8 cellular contexts compared by ENCODE assay signal in genomic region chr1:244451539-244451950, GRCh38. TPM values are rescaled to one million over a fixed set of nuclear protein-coding genes. Genes with fewer than 3 reads are reported as not detected.
DNase-seq lines count a peak whose midpoint lies in the region; ATAC-seq and TF ChIP-seq lines count a peak whose summit lies in the region.

TSS of gene ADSS2 (minus strand) at chr1:244451909. CDS start at chr1:244451817, 92 bp downstream.

- peak within 1 kb of the TSS; percentile 90 for H3K4me3 Mint-ChIP-seq in activated CD8-positive, alpha-beta T cell treated with anti-CD3 and anti-CD28 coated beads, Interleukin-2, amount 10 ng/mL, durations not matched to agents 7 days and 5 days

- CTCF ChIA-PET in activated CD8-positive, alpha-beta T cell treated with anti-CD3 and anti-CD28 coated beads, Interleukin-2, amount 10 ng/mL, durations not matched to agents 7 days and 5 days (lab: Charles Lee) = no interaction called here

- H4K20me1 ChIP-seq in smooth muscle cell (ENCODE audit: low read depth) = no peaks in the 10 kb centered on the region

- DNase-seq in heart right ventricle (no peak), left ventricle myocardium superior (no peak), smooth muscle cell (lab: John Stamatoyannopoulos, UW; ENCODE audit: unreplicated experiment) (no peak), Ammon's horn (ENCODE audit: low spot score) (no peak), globus pallidus (ENCODE audit: low spot score) (no peak), COLO668 (lab: John Stamatoyannopoulos, UW; ENCODE audit: unreplicated experiment) (no peak)
- DNase-seq in activated CD8-positive, alpha-beta T cell treated with anti-CD3 and anti-CD28 coated beads, Interleukin-2, amount 10 ng/mL, durations not matched to agents 7 days and 5 days = no peak

- WGBS in heart right ventricle, 2 donors = 0% methylated on average over 35 to 45 of the region's 45 CpGs
- WGBS in smooth muscle cell (ENCODE audit: low lambda C conversion rate) = under 1% methylated on average over 35 of the region's 45 CpGs

- H3K4me1 ChIP-seq in heart right ventricle (peaks cover 4 to 41% (median 16%) of the 10 kb centered on the region in 9 donors), smooth muscle cell (ENCODE audit: low read depth) (peaks cover 64% of the 10 kb centered on the region)

- H3K9ac ChIP-seq in smooth muscle cell (ENCODE audit: low read depth) = peak within 1 kb of the TSS; percentile 82

- peaks cover 37% of the 10 kb centered on the region for H3K36me3 Mint-ChIP-seq in activated CD8-positive, alpha-beta T cell treated with anti-CD3 and anti-CD28 coated beads, Interleukin-2, amount 10 ng/mL, durations not matched to agents 7 days and 5 days (ENCODE audit: low read depth)

- peak within 1 kb of the TSS; percentile 97 for H2AFZ ChIP-seq in smooth muscle cell (ENCODE audit: low read depth)

- POLR2A ChIA-PET in activated CD8-positive, alpha-beta T cell treated with anti-CD3 and anti-CD28 coated beads, Interleukin-2, amount 10 ng/mL, durations not matched to agents 7 days and 5 days (lab: Charles Lee) = interaction anchor here (0.6 to 1.6 kb wide), 10 partner anchors 9 to 180 kb away, joined by 3 to 13 read pairs (median 4); partner anchors contain the start of gene CATSPERE

- peaks cover 0 to 6% (median 0%) of the 10 kb centered on the region in 9 donors for H3K36me3 ChIP-seq in heart right ventricle
- no peaks in the 10 kb centered on the region for H3K36me3 ChIP-seq in smooth muscle cell (ENCODE audit: low read depth)

- peaks cover 42% of the 10 kb centered on the region for H3K79me2 ChIP-seq in smooth muscle cell (ENCODE audit: low read depth)

- intact Hi-C loops in heart right ventricle (cut with DNase I) = loop anchor here in 5 of 10 donors (5.0 to 10.0 kb wide), 5 partner anchors 201 to 523 kb away; partner anchors contain the start of genes DESI2 (in 4 of the 5) and HNRNPU (in 1 of the 5)
- intact Hi-C loops in left ventricle myocardium superior (cut with micrococcal nuclease) = no loop called here

- H3K4me2 ChIP-seq in smooth muscle cell = peak within 1 kb of the TSS; percentile 97

- H3K9me3 Mint-ChIP-seq in activated CD8-positive, alpha-beta T cell treated with anti-CD3 and anti-CD28 coated beads, Interleukin-2, amount 10 ng/mL, durations not matched to agents 7 days and 5 days (ENCODE audit: insufficient read depth) = no peaks in the 10 kb centered on the region

- H3K27ac ChIP-seq in heart right ventricle (peak within 1 kb of the TSS; percentile 65 to 97 (median 95)), smooth muscle cell (ENCODE audit: low read depth) (peak within 1 kb of the TSS; percentile 90)

- no peaks in the 10 kb centered on the region for H3K9me3 ChIP-seq in heart right ventricle
- H3K9me3 ChIP-seq in smooth muscle cell (replicated peaks; ENCODE audit: low read depth) = no peaks in the 10 kb centered on the region

- peak within 1 kb of the TSS; percentile 75 to 97 (median 86) for H3K4me3 ChIP-seq in heart right ventricle
- H3K4me3 ChIP-seq in iPS-11a (ENCODE audit: low read depth, low read length) = peak within 1 kb of the TSS; percentile 91
- H3K4me3 ChIP-seq in smooth muscle cell = peak within 1 kb of the TSS; percentile 88

- H3K4me1 Mint-ChIP-seq in activated CD8-positive, alpha-beta T cell treated with anti-CD3 and anti-CD28 coated beads, Interleukin-2, amount 10 ng/mL, durations not matched to agents 7 days and 5 days (ENCODE audit: low read depth) = peaks cover 40% of the 10 kb centered on the region

- H3F3A ChIP-seq in smooth muscle cell (ENCODE audit: low read depth) = no peaks in the 10 kb centered on the region

- H3K27me3 Mint-ChIP-seq in activated CD8-positive, alpha-beta T cell treated with anti-CD3 and anti-CD28 coated beads, Interleukin-2, amount 10 ng/mL, durations not matched to agents 7 days and 5 days (ENCODE audit: low read depth) = no peaks in the 10 kb centered on the region

- H3K27me3 ChIP-seq in heart right ventricle (no peaks in the 10 kb centered on the region), smooth muscle cell (ENCODE audit: low read depth) (no peaks in the 10 kb centered on the region)

- ATAC-seq in heart right ventricle = no peak
- ATAC-seq in left ventricle myocardium superior = no peak
- no peak for ATAC-seq in activated CD8-positive, alpha-beta T cell treated with anti-CD3 and anti-CD28 coated beads, Interleukin-2, amount 10 ng/mL, durations not matched to agents 7 days and 5 days

- TF ChIP-seq CTCF in heart right ventricle (IDR thresholded peaks at IDR 0.05) (no peak), smooth muscle cell (IDR thresholded peaks at IDR 0.05; ENCODE audit: borderline replicate concordance, insufficient read depth, poor library complexity, severe bottlenecking) (no peak)

- H3K27ac Mint-ChIP-seq in activated CD8-positive, alpha-beta T cell treated with anti-CD3 and anti-CD28 coated beads, Interleukin-2, amount 10 ng/mL, durations not matched to agents 7 days and 5 days = peak within 1 kb of the TSS; percentile 95

RNA-seq across cellular contexts. Expression of gene ADSS2, which starts in this region (rescaled TPM):
- total RNA-seq in heart right ventricle (10 to 100 TPM in 1 of 10 donors, 1 to 10 TPM in 9; 4.5 to 16.2 (median 7.0) TPM), left ventricle myocardium superior (5.1 TPM), smooth muscle cell (35.1 and 44.1 TPM in 2 replicates)
- polyA plus RNA-seq in heart right ventricle (1 to 10 TPM; 8.6 to 9.6 TPM), smooth muscle cell (13.8 and 18.9 TPM in 2 replicates)
- 10 to 100 TPM; 53.3 to 54.6 TPM for total RNA-seq in activated CD8-positive, alpha-beta T cell treated with anti-CD3 and anti-CD28 coated beads, Interleukin-2, amount 10 ng/mL, durations not matched to agents 7 days and 5 days
